Comparison of ENCODE assay signal across 20 cellular contexts in the genomic region with DNA sequence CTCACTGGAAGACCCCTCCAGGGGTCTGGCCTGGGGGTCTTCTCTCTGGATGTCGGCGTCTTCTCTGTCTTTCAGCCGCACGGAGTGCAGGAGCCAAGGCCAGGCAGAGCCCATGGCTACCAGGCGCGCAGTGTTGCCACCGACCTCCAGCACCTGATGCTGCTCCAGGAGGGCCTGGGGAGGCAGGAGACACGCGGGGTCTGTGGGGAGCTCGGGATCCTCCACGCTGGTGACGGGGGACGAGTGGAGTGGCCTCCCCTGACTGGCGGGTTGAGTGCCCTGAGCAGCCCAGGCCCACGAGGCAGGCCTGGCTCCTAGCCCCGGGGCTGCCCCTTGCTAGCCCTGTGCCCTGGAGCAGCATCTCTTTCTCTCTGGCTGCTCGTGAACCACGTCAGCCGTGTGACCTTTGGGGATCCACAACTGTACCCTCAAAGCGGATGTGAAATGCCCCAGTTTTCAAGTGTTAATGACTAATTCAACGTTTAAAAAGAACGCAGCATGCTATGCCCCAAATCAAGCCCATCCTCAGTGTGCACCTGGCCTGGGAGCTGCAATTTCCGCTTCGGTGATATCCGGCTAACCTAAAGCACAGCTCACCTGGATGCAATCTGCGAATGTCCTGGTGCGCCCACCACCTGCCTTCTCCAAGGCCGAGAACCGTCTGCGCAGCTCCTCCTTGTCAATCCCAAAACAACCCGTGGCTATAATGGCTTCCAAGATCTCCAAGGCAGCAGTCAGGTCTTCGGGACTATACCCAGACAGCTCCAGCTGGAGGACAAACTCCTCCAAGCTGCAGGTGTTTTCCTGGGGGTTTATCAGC.
DNase-seq lines count a peak whose midpoint lies in the region; ATAC-seq, FAIRE-seq and TF ChIP-seq lines count a peak whose summit lies in the region.
"Had no signal": no experiment of that assay in that cellular context is flagged by ENCODE, and none has a peak within 500 bp of the region (broad histone marks: within the 10 kb centered on the region; RNA-seq: fewer than 3 reads in every experiment).

No MANE protein-coding gene starts in this region.

- H3K4me1 Mint-ChIP-seq in activated T-cell treated with anti-CD3 and anti-CD28 coated beads, Interleukin-2, amount 50 U/mL, for 4 hours (ENCODE audit: low read depth), result peaks cover 47% of the 10 kb centered on the region
- H3K4me1 Mint-ChIP-seq in T-helper 17 cell, result peaks cover 23% of the 10 kb centered on the region
- H3K4me1 Mint-ChIP-seq in stimulated activated effector memory CD8-positive, alpha-beta T cell treated with anti-CD3 and anti-CD28 coated beads, Interleukin-12 subunit alpha, Interleukin-12 subunit beta, amount 100 ng/mL, for 72 hours, result peaks cover 55% of the 10 kb centered on the region
- H3K4me1 Mint-ChIP-seq: endodermal cell had no signal

- peaks cover 42% of the 10 kb centered on the region for H3K36me3 Mint-ChIP-seq in activated T-cell treated with anti-CD3 and anti-CD28 coated beads, Interleukin-2, amount 50 U/mL, for 4 hours (ENCODE audit: insufficient read depth)
- peaks cover 12% of the 10 kb centered on the region for H3K36me3 Mint-ChIP-seq in T-helper 17 cell (ENCODE audit: low read depth)
- H3K36me3 Mint-ChIP-seq in stimulated activated effector memory CD8-positive, alpha-beta T cell treated with anti-CD3 and anti-CD28 coated beads, Interleukin-12 subunit alpha, Interleukin-12 subunit beta, amount 100 ng/mL, for 72 hours, result peaks cover 76% of the 10 kb centered on the region

- peak overlapping the region; percentile 94 for H3K27ac Mint-ChIP-seq in T-helper 17 cell
- H3K27ac Mint-ChIP-seq in stimulated activated effector memory CD8-positive, alpha-beta T cell treated with anti-CD3 and anti-CD28 coated beads, Interleukin-12 subunit alpha, Interleukin-12 subunit beta, amount 100 ng/mL, for 72 hours, result peak overlapping the region; percentile 97
- H3K27ac Mint-ChIP-seq: endodermal cell had no signal

- H3K4me3 Mint-ChIP-seq in activated T-cell treated with anti-CD3 and anti-CD28 coated beads, Interleukin-2, amount 50 U/mL, for 4 hours, result peak overlapping the region; percentile 40
- H3K4me3 Mint-ChIP-seq in T-helper 17 cell, result peak overlapping the region; percentile 28
- H3K4me3 Mint-ChIP-seq in stimulated activated effector memory CD8-positive, alpha-beta T cell treated with anti-CD3 and anti-CD28 coated beads, Interleukin-12 subunit alpha, Interleukin-12 subunit beta, amount 100 ng/mL, for 72 hours, result peak overlapping the region; percentile 89
- H3K4me3 Mint-ChIP-seq: endodermal cell had no signal

- H3K4me3 ChIP-seq in endothelial cell of umbilical vein (replicated peaks in 1 of 3; ENCODE audit: insufficient read depth in 1 of 3, low read depth in 1 of 3, low read length in 3 of 3), result no peak overlapping the region
- H3K4me3 ChIP-seq: smooth muscle cell, thyroid gland had no signal

- H3K9me3 Mint-ChIP-seq in activated T-cell treated with anti-CD3 and anti-CD28 coated beads, Interleukin-2, amount 50 U/mL, for 4 hours, result no peaks in the 10 kb centered on the region
- no peaks in the 10 kb centered on the region for H3K9me3 Mint-ChIP-seq in stimulated activated effector memory CD8-positive, alpha-beta T cell treated with anti-CD3 and anti-CD28 coated beads, Interleukin-12 subunit alpha, Interleukin-12 subunit beta, amount 100 ng/mL, for 72 hours
- H3K9me3 Mint-ChIP-seq: endodermal cell had no signal

- POLR2A ChIA-PET in endothelial cell of umbilical vein (lab: Charles Lee), result no interaction called here

- DNase-seq in activated T-cell treated with anti-CD3 and anti-CD28 coated beads, Interleukin-2, amount 50 U/mL, for 4 hours, result no peak
- no peak for DNase-seq in activated T-cell treated with anti-CD3 and anti-CD28 coated beads, Interleukin-2, amount 50 U/mL, for 48 hours
- no peak for DNase-seq in T-helper 17 cell
- no peak for DNase-seq in endothelial cell of umbilical vein (ENCODE audit: low read depth, low spot score)
- no peak for DNase-seq in stimulated activated effector memory CD8-positive, alpha-beta T cell treated with anti-CD3 and anti-CD28 coated beads, Interleukin-12 subunit alpha, Interleukin-12 subunit beta, amount 100 ng/mL, for 72 hours (ENCODE audit: low spot score in 2 of 2)
- no peak for DNase-seq in NOMO-1 treated with dmso at 0.1 percent for 144 hours (lab: John Stamatoyannopoulos, UW; ENCODE audit: unreplicated experiment)
- DNase-seq: activated CD4-positive, CD25-positive, alpha-beta regulatory T cell; cerebellar nuclear complex; endodermal cell; islet precursor cell; NCI-H1417 treated with DMSO at 0.1 percent for 48 hours; NCI-H2171; NCI-H82; thyroid gland had no signal

- H4K20me1 ChIP-seq in endothelial cell of umbilical vein (replicated peaks; ENCODE audit: control insufficient read depth, extremely low read depth, insufficient read depth, low read length), result no peaks in the 10 kb centered on the region

- H3K9ac ChIP-seq in endothelial cell of umbilical vein (replicated peaks; ENCODE audit: extremely low read depth, insufficient read depth, low read length), result no peak overlapping the region

- CTCF ChIA-PET in endothelial cell of umbilical vein (lab: Charles Lee), result no interaction called here

- H2AFZ ChIP-seq in endothelial cell of umbilical vein (ENCODE audit: low read depth, low read length), result no peak overlapping the region

- peaks cover 21 to 37% of the 10 kb centered on the region in 2 experiments for H3K36me3 ChIP-seq in endothelial cell of umbilical vein (ENCODE audit: control insufficient read depth in 2 of 2, extremely low read depth in 1 of 2, insufficient read depth in 2 of 2, low read length in 2 of 2)

- H3K27ac ChIP-seq in endothelial cell of umbilical vein (ENCODE audit: insufficient read depth, low read depth, low read length), result no peak overlapping the region
- H3K27ac ChIP-seq: C4-2B, thyroid gland had no signal

- BruUV-seq in endothelial cell of umbilical vein (replicated peaks; lab: Mats Ljungman, UMichigan), result TSS peak; percentile 41

- H3K4me1 ChIP-seq in endothelial cell of umbilical vein (ENCODE audit: control insufficient read depth, extremely low read depth, insufficient read depth, low read length), result peaks cover 13% of the 10 kb centered on the region

- dilution Hi-C loops in endothelial cell of umbilical vein (cut with MboI; ENCODE audit: extremely low pct_ligation_motif_present, low sequenced_read_pairs), result no loop called here

- H3K4me2 ChIP-seq in endothelial cell of umbilical vein (ENCODE audit: insufficient read depth, low read length), result no peak overlapping the region
- H3K4me2 ChIP-seq: smooth muscle cell had no signal

- no peaks in the 10 kb centered on the region for H3K27me3 Mint-ChIP-seq in activated T-cell treated with anti-CD3 and anti-CD28 coated beads, Interleukin-2, amount 50 U/mL, for 4 hours (ENCODE audit: low read depth)
- no peaks in the 10 kb centered on the region for H3K27me3 Mint-ChIP-seq in T-helper 17 cell

- no peak for FAIRE-seq in endothelial cell of umbilical vein (lab: Jason Lieb, UNC)
- FAIRE-seq: HTR-8/SVneo had no signal

- intact Hi-C loops in endothelial cell of umbilical vein (cut with micrococcal nuclease), result no loop called here

- H3K79me2 ChIP-seq in endothelial cell of umbilical vein (ENCODE audit: control insufficient read depth, insufficient read depth, low read length), result no peaks in the 10 kb centered on the region

- H3K27me3 ChIP-seq in endothelial cell of umbilical vein (ENCODE audit: control insufficient read depth in 2 of 2, insufficient read depth in 2 of 2, low read length in 2 of 2), result no peaks in the 10 kb centered on the region
- H3K27me3 ChIP-seq: heart left ventricle, thyroid gland had no signal

- TF ChIP-seq POLR2A in endothelial cell of umbilical vein (IDR thresholded peaks at IDR 0.05; ENCODE audit: low read depth, low read length), result no peak

- no peak for TF ChIP-seq CTCF in endothelial cell of umbilical vein (IDR thresholded peaks at IDR 0.05; ENCODE audit: extremely low read depth in 1 of 2, insufficient read depth in 1 of 2, low read depth in 1 of 2, low read length in 2 of 2)

- peak in 1 of 2 donors; percentile 33 for ATAC-seq in activated T-cell treated with anti-CD3 and anti-CD28 coated beads, Interleukin-2, amount 50 U/mL, for 4 hours
- peak; percentile 62 for ATAC-seq in T-helper 17 cell
- peak; percentile 86 for ATAC-seq in stimulated activated effector memory CD8-positive, alpha-beta T cell treated with anti-CD3 and anti-CD28 coated beads, Interleukin-12 subunit alpha, Interleukin-12 subunit beta, amount 100 ng/mL, for 72 hours
- no peak for ATAC-seq in GM18868 (IDR thresholded peaks at IDR 0.05; ENCODE audit: unreplicated experiment)
- no peak for ATAC-seq in HG03354 (IDR thresholded peaks at IDR 0.05; ENCODE audit: poor library complexity, severe bottlenecking, unreplicated experiment)
- ATAC-seq: heart left ventricle had no signal

- H3K9me1 ChIP-seq in endothelial cell of umbilical vein (replicated peaks; ENCODE audit: control insufficient read depth, extremely low read depth, insufficient read depth, low read length), result no peaks in the 10 kb centered on the region

- H3K9me3 ChIP-seq in T-helper 17 cell (ENCODE audit: control insufficient read depth, low read length, poor library complexity, severe bottlenecking), result no peaks in the 10 kb centered on the region
- no peaks in the 10 kb centered on the region for H3K9me3 ChIP-seq in endothelial cell of umbilical vein (replicated peaks; ENCODE audit: control insufficient read depth, insufficient read depth, low read length)
- H3K9me3 ChIP-seq: heart left ventricle, thyroid gland had no signal

TF ChIP-seq in endothelial cell of umbilical vein, 7 proteins besides CTCF, POLR2A, EP300 and RAD21:
- TF ChIP-seq FOS (IDR thresholded peaks at IDR 0.05; ENCODE audit: borderline replicate concordance, insufficient read depth, low read length), result no peak

Comparison
In these comparisons a context has a peak if more than half of its experiments do, and no peak if none do; other contexts are left out.
1. ATAC-seq: peak in T-helper 17 cell (single experiment) and stimulated activated effector memory CD8-positive, alpha-beta T cell treated with anti-CD3 and anti-CD28 coated beads, Interleukin-12 subunit alpha, Interleukin-12 subunit beta, amount 100 ng/mL, for 72 hours (single experiment); none in GM18868 (single experiment) and HG03354 (single experiment).
2. H3K4me3 Mint-ChIP-seq: peak in every context shown above with its lines; median percentile 89 in stimulated activated effector memory CD8-positive, alpha-beta T cell treated with anti-CD3 and anti-CD28 coated beads, Interleukin-12 subunit alpha, Interleukin-12 subunit beta, amount 100 ng/mL, for 72 hours; 40 in activated T-cell treated with anti-CD3 and anti-CD28 coated beads, Interleukin-2, amount 50 U/mL, for 4 hours; 28 in T-helper 17 cell.